Comparison of ENCODE assay signal across 9 cellular contexts in genomic region chr22:19419086-19419463, GRCh38. TPM values are rescaled to one million over a fixed set of nuclear protein-coding genes. Genes with fewer than 3 reads are reported as not detected.
DNase-seq lines count a peak whose midpoint lies in the region; ATAC-seq and TF ChIP-seq lines count a peak whose summit lies in the region.
"Had no signal": no experiment of that assay in that cellular context is flagged by ENCODE, and none has a peak within 500 bp of the region (broad histone marks: within the 10 kb centered on the region; RNA-seq: fewer than 3 reads in every experiment).

No MANE protein-coding gene starts in this region.

- in situ Hi-C loops in brain microvascular endothelial cell (cut with HindIII; ENCODE audit: low pct_ligation_motif_present, low sequenced_read_pairs), result no loop called here

- H3K9ac ChIP-seq in endodermal cell (ENCODE audit: extremely low read depth, low read length, poor library complexity, severe bottlenecking), result peak overlapping the region; percentile 52

- WGBS in endodermal cell (ENCODE audit: insufficient coverage in 1 of 2, insufficient read length in 1 of 2), 2 experiments, result 85 to 94% methylated on average over 2 to 5 of the region's 5 CpGs

- intact Hi-C loops in OCI-LY7 (cut with micrococcal nuclease; ENCODE audit: unreplicated experiment), result loop anchor here (1.0 kb wide), 1 partner anchor 13 kb away; the partner anchor contains the start of gene MRPL40

- ATAC-seq in stimulated activated naive CD8-positive, alpha-beta T cell treated with anti-CD3 and anti-CD28 coated beads, Interleukin-15, amount 100 ng/mL, for 72 hours, result no peak
- ATAC-seq in HG03159 (IDR thresholded peaks at IDR 0.05; ENCODE audit: unreplicated experiment) (no peak), GM19397 (IDR thresholded peaks at IDR 0.05; ENCODE audit: unreplicated experiment) (no peak)

- H3K4me1 ChIP-seq in OCI-LY7 (ENCODE audit: insufficient read depth, low read length, poor library complexity, severe bottlenecking) (peaks cover 55% of the 10 kb centered on the region), endodermal cell (ENCODE audit: control insufficient read depth, insufficient read depth, low read length) (peaks cover 16% of the 10 kb centered on the region)

- H3K27me3 ChIP-seq in endodermal cell (ENCODE audit: control insufficient read depth, insufficient read depth, low read length, poor library complexity, severe bottlenecking) (no peaks in the 10 kb centered on the region), brain microvascular endothelial cell (replicated peaks) (no peaks in the 10 kb centered on the region)

- H3K79me2 ChIP-seq in OCI-LY7 (ENCODE audit: insufficient read depth, low read depth, low read length), result peaks cover 100% of the 10 kb centered on the region

- H3K4me3 ChIP-seq in OCI-LY7 (ENCODE audit: low read depth, low read length, poor library complexity, severe bottlenecking) (peak overlapping the region; percentile 43), endodermal cell (ENCODE audit: low read length) (peak overlapping the region; percentile 38), brain microvascular endothelial cell (ENCODE audit: low read depth, low read length) (no peak overlapping the region)

- no TSS peak for BruUV-seq in OCI-LY7 (replicated peaks; lab: Mats Ljungman, UMichigan)

- no peak overlapping the region for H3K4me3 Mint-ChIP-seq in stimulated activated naive CD8-positive, alpha-beta T cell treated with anti-CD3 and anti-CD28 coated beads, Interleukin-15, Interleukin-2, amounts not matched to agents 100 ng/mL and 50 ng/mL, for 24 hours
- H3K4me3 Mint-ChIP-seq in stimulated activated naive CD8-positive, alpha-beta T cell treated with anti-CD3 and anti-CD28 coated beads, Interleukin-15, amount 100 ng/mL, for 72 hours, result no peak overlapping the region
- no peak overlapping the region for H3K4me3 Mint-ChIP-seq in endodermal cell

- POLR2A ChIA-PET in OCI-LY7 (lab: Charles Lee), result interaction anchor here (0.7 kb wide), 1 partner anchor 9 kb away, joined by 3 read pairs; no protein-coding TSS in a partner anchor

- H4K20me1 ChIP-seq in OCI-LY7 (ENCODE audit: insufficient read depth, low read length), result peaks cover 40% of the 10 kb centered on the region

- CTCF ChIA-PET in OCI-LY7 (lab: Charles Lee; ENCODE audit: unreplicated experiment), result interaction anchor here (0.5 kb wide), 1 partner anchor 14 kb away, joined by 3 read pairs; no protein-coding TSS in a partner anchor

- no peaks in the 10 kb centered on the region for H3K27me3 Mint-ChIP-seq in stimulated activated naive CD8-positive, alpha-beta T cell treated with anti-CD3 and anti-CD28 coated beads, Interleukin-15, Interleukin-2, amounts not matched to agents 100 ng/mL and 50 ng/mL, for 24 hours
- no peaks in the 10 kb centered on the region for H3K27me3 Mint-ChIP-seq in stimulated activated naive CD8-positive, alpha-beta T cell treated with anti-CD3 and anti-CD28 coated beads, Interleukin-15, amount 100 ng/mL, for 72 hours
- H3K27me3 Mint-ChIP-seq in endodermal cell (ENCODE audit: insufficient read depth), result no peaks in the 10 kb centered on the region

- H3K4me2 ChIP-seq in OCI-LY7 (ENCODE audit: low read length), result peak overlapping the region; percentile 78

- H3K36me3 ChIP-seq in OCI-LY7 (ENCODE audit: insufficient read depth, low read length) (peaks cover 37% of the 10 kb centered on the region), endodermal cell (ENCODE audit: control insufficient read depth, insufficient read depth, low read length) (peaks cover 13% of the 10 kb centered on the region), brain microvascular endothelial cell (replicated peaks) (peaks cover 5% of the 10 kb centered on the region)

- peaks cover 6% of the 10 kb centered on the region; the same call in 1 of the 2 replicates for H3K9me3 ChIP-seq in OCI-LY7 (ENCODE audit: low read length)
- H3K9me3 ChIP-seq in endodermal cell (ENCODE audit: control insufficient read depth, low read length), result no peaks in the 10 kb centered on the region

- peak overlapping the region; percentile 22 for H3K27ac Mint-ChIP-seq in stimulated activated naive CD8-positive, alpha-beta T cell treated with anti-CD3 and anti-CD28 coated beads, Interleukin-15, Interleukin-2, amounts not matched to agents 100 ng/mL and 50 ng/mL, for 24 hours
- peak overlapping the region in 1 of 2 donors; percentile 67 for H3K27ac Mint-ChIP-seq in stimulated activated naive CD8-positive, alpha-beta T cell treated with anti-CD3 and anti-CD28 coated beads, Interleukin-15, amount 100 ng/mL, for 72 hours
- H3K27ac Mint-ChIP-seq in endodermal cell, result peak overlapping the region; percentile 42

- no peaks in the 10 kb centered on the region for H3K9me3 Mint-ChIP-seq in stimulated activated naive CD8-positive, alpha-beta T cell treated with anti-CD3 and anti-CD28 coated beads, Interleukin-15, Interleukin-2, amounts not matched to agents 100 ng/mL and 50 ng/mL, for 24 hours
- no peaks in the 10 kb centered on the region for H3K9me3 Mint-ChIP-seq in stimulated activated naive CD8-positive, alpha-beta T cell treated with anti-CD3 and anti-CD28 coated beads, Interleukin-15, amount 100 ng/mL, for 72 hours
- H3K9me3 Mint-ChIP-seq in endodermal cell, result no peaks in the 10 kb centered on the region

- peak overlapping the region; percentile 96 for H3K27ac ChIP-seq in OCI-LY7 (ENCODE audit: low read depth, low read length, poor library complexity, severe bottlenecking)
- H3K27ac ChIP-seq in endodermal cell (ENCODE audit: low read depth, low read length), result peak overlapping the region; percentile 9
- H3K27ac ChIP-seq in brain microvascular endothelial cell, result no peak overlapping the region

- TF ChIP-seq CTCF in OCI-LY7 (conservative IDR thresholded peaks at IDR 0.05; ENCODE audit: low read length), result no peak
- TF ChIP-seq CTCF in endodermal cell (conservative IDR thresholded peaks at IDR 0.05), result no peak
- TF ChIP-seq CTCF in brain microvascular endothelial cell (IDR thresholded peaks at IDR 0.05; ENCODE audit: low read depth, low read length, missing control alignments), result no peak

- no peak for DNase-seq in stimulated activated naive CD8-positive, alpha-beta T cell treated with anti-CD3 and anti-CD28 coated beads, Interleukin-15, amount 100 ng/mL, for 72 hours
- DNase-seq in OCI-LY7 (ENCODE audit: low spot score), result peak; percentile 89
- DNase-seq in endodermal cell, result peak; percentile 51
- no peak for DNase-seq in brain microvascular endothelial cell
- DNase-seq in DMS153 (lab: John Stamatoyannopoulos, UW), result no peak
- DNase-seq: NCI-H1417 treated with DMSO at 0.1 percent for 48 hours had no signal

- no peak overlapping the region for H2AFZ ChIP-seq in OCI-LY7 (ENCODE audit: low read length)

- peaks cover 54% of the 10 kb centered on the region for H3K4me1 Mint-ChIP-seq in stimulated activated naive CD8-positive, alpha-beta T cell treated with anti-CD3 and anti-CD28 coated beads, Interleukin-15, Interleukin-2, amounts not matched to agents 100 ng/mL and 50 ng/mL, for 24 hours (ENCODE audit: low read depth)
- peaks cover 52% of the 10 kb centered on the region for H3K4me1 Mint-ChIP-seq in stimulated activated naive CD8-positive, alpha-beta T cell treated with anti-CD3 and anti-CD28 coated beads, Interleukin-15, amount 100 ng/mL, for 72 hours
- H3K4me1 Mint-ChIP-seq in endodermal cell, result peaks cover 27% of the 10 kb centered on the region

- H3K9me2 ChIP-seq in OCI-LY7 (ENCODE audit: insufficient read depth, low read length), result no peaks in the 10 kb centered on the region

- peaks cover 19% of the 10 kb centered on the region for H3K36me3 Mint-ChIP-seq in stimulated activated naive CD8-positive, alpha-beta T cell treated with anti-CD3 and anti-CD28 coated beads, Interleukin-15, Interleukin-2, amounts not matched to agents 100 ng/mL and 50 ng/mL, for 24 hours (ENCODE audit: low read depth)
- peaks cover 10% of the 10 kb centered on the region for H3K36me3 Mint-ChIP-seq in endodermal cell (ENCODE audit: low read depth)

RNA-seq across cellular contexts. Expression of gene HIRA, which starts 12.5 kb away (rescaled TPM):
- total RNA-seq in OCI-LY7 (2014; rRNA removed; shearing (Covaris generic)), result 22.4 and 31.2 TPM in 2 replicates
- total RNA-seq in OCI-LY7 (2022) (49.4 and 55.7 TPM in 2 replicates), endodermal cell (10 to 100 TPM; 44.8 to 46.6 TPM)
- polyA plus RNA-seq in endodermal cell (2013, experiment 1 of 2), result 31.6 TPM
- 31.8 TPM for polyA plus RNA-seq in endodermal cell (2013, experiment 2 of 2)

RNA-seq across cellular contexts. Expression of gene MRPL40, which starts 13.3 kb away (rescaled TPM):
- total RNA-seq in OCI-LY7 (2014; rRNA removed; shearing (Covaris generic)), result 38.5 and 46.3 TPM in 2 replicates
- 40.0 and 45.6 TPM in 2 replicates for total RNA-seq in OCI-LY7 (2022)
- total RNA-seq in endodermal cell, result 10 to 100 TPM; 20.3 to 26.5 TPM
- polyA plus RNA-seq in endodermal cell (2013, experiment 1 of 2), result 26.6 TPM
- polyA plus RNA-seq in endodermal cell (2013, experiment 2 of 2), result 24.3 TPM

RNA-seq across cellular contexts. Expression of gene C22orf39, which starts 28.4 kb away (rescaled TPM):
- total RNA-seq in OCI-LY7 (2014; rRNA removed; shearing (Covaris generic)), result 64.8 and 70.4 TPM in 2 replicates
- 52.1 and 56.3 TPM in 2 replicates for total RNA-seq in OCI-LY7 (2022)
- 10 to 100 TPM; 27.4 to 31.5 TPM for total RNA-seq in endodermal cell
- polyA plus RNA-seq in endodermal cell (2013, experiment 1 of 2), result 54.2 TPM
- polyA plus RNA-seq in endodermal cell (2013, experiment 2 of 2), result 51.1 TPM

RNA-seq across cellular contexts. Expression of gene UFD1, which starts 59.9 kb away (rescaled TPM):
- 52.8 and 70.8 TPM in 2 replicates for total RNA-seq in OCI-LY7 (2014; rRNA removed; shearing (Covaris generic))
- total RNA-seq in OCI-LY7 (2022) (60.1 and 62.5 TPM in 2 replicates), endodermal cell (10 to 100 TPM; 67.7 to 69.2 TPM)
- 50.1 TPM for polyA plus RNA-seq in endodermal cell (2013, experiment 1 of 2)
- 54.0 TPM for polyA plus RNA-seq in endodermal cell (2013, experiment 2 of 2)

Comparison
In these comparisons a context has a peak if more than half of its experiments do, and no peak if none do; other contexts are left out.
1. DNase-seq: peak in OCI-LY7 (single experiment) and endodermal cell (single experiment); none in stimulated activated naive CD8-positive, alpha-beta T cell treated with anti-CD3 and anti-CD28 coated beads, Interleukin-15, amount 100 ng/mL, for 72 hours (0 of 2), brain microvascular endothelial cell (single experiment) and DMS153 (single experiment).